In the genomic region with DNA sequence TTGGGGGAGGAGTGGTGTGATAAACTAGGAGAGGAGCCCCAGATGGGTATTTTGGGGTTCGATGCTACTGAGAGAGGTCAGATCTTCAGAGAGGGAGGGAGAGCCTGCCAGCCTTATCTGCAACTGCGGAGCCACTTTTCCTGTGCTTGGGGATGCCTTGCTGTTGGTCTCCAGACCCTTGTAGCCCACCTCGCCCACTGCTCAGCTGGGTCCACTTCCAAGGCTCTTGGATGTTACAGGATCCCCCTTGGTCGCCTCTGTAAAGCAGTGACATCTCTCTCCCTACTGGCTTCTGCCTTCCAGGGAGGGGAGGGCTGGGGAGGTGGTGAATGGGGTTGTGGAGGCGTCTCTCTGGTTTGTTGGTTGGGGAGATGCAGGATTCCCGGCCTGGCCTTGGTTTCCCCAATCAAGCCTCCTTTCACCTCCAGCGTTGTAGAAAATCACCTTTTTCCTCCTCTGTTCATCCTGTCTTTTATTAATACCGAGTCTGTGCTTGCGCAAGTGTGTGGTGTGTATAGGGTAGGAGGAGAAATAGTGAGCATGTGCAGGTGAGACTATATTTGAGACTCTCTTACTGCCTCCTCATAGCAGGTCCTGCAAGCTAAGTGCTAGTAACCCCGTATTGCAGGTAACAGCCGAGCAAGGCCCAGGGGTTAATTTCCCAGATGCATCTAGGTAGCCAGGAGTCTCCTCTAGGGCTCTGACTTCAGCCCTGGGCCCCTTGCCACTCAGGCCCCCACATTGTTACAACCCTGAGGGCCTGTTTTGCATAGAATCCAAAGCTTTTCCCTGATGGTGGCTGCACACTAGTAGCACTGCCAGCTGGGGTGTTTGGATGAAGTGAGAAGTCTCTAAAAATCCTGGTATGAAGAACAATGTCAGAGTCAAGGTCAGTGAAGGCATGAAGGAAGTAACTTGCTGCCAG, we compare ENCODE assay signal across 13 cellular contexts.
"Had no signal": no experiment of that assay in that cellular context is flagged by ENCODE, and none has a peak within 500 bp of the region (broad histone marks: within the 10 kb centered on the region; RNA-seq: fewer than 3 reads in every experiment).

No MANE protein-coding gene starts in this region.

- H3K27ac ChIP-seq: gastroesophageal sphincter, thoracic aorta, VCaP had no signal

- H3K27me3 ChIP-seq: gastroesophageal sphincter had no signal

- H3K9me3 ChIP-seq: thoracic aorta had no signal

- H3K4me1 Mint-ChIP-seq: T-cell had no signal

- H3K27me3 Mint-ChIP-seq: activated CD8-positive, alpha-beta T cell treated with anti-CD3 and anti-CD28 coated beads for 36 hours; naive thymus-derived CD4-positive, alpha-beta T cell; stimulated activated naive CD8-positive, alpha-beta T cell treated with anti-CD3 and anti-CD28 coated beads, Interleukin-15, Interleukin-2, amounts not matched to agents 100 ng/mL and 50 ng/mL, for 24 hours; T-cell had no signal

- DNase-seq: activated CD8-positive, alpha-beta T cell treated with anti-CD3 and anti-CD28 coated beads for 36 hours; activated naive CD4-positive, alpha-beta T cell treated with anti-CD3 and anti-CD28 coated beads for 36 hours; central memory CD4-positive, alpha-beta T cell; hippocampal formation; naive thymus-derived CD4-positive, alpha-beta T cell; occipital lobe; stimulated activated CD4-positive, alpha-beta T cell treated with anti-CD3 and anti-CD28 coated beads, Interleukin-4, amount 100 ng/mL, for 1 hour; stimulated activated CD8-positive, alpha-beta memory T cell treated with anti-CD3 and anti-CD28 coated beads, Interleukin-4, amount 100 ng/mL, for 48 hours; T-cell had no signal

- ATAC-seq: gastroesophageal sphincter; naive thymus-derived CD4-positive, alpha-beta T cell; T-cell had no signal

- H3K4me3 ChIP-seq: gastroesophageal sphincter, thoracic aorta had no signal

- H3K4me3 Mint-ChIP-seq: activated CD8-positive, alpha-beta T cell treated with anti-CD3 and anti-CD28 coated beads for 36 hours; activated naive CD4-positive, alpha-beta T cell treated with anti-CD3 and anti-CD28 coated beads for 36 hours; naive thymus-derived CD4-positive, alpha-beta T cell; stimulated activated naive CD8-positive, alpha-beta T cell treated with anti-CD3 and anti-CD28 coated beads, Interleukin-15, Interleukin-2, amounts not matched to agents 100 ng/mL and 50 ng/mL, for 24 hours; T-cell had no signal

- H3K27ac Mint-ChIP-seq: activated CD8-positive, alpha-beta T cell treated with anti-CD3 and anti-CD28 coated beads for 36 hours; stimulated activated naive CD8-positive, alpha-beta T cell treated with anti-CD3 and anti-CD28 coated beads, Interleukin-15, Interleukin-2, amounts not matched to agents 100 ng/mL and 50 ng/mL, for 24 hours; T-cell had no signal
